ENCODE assay signal across 10 cellular contexts in the genomic region with DNA sequence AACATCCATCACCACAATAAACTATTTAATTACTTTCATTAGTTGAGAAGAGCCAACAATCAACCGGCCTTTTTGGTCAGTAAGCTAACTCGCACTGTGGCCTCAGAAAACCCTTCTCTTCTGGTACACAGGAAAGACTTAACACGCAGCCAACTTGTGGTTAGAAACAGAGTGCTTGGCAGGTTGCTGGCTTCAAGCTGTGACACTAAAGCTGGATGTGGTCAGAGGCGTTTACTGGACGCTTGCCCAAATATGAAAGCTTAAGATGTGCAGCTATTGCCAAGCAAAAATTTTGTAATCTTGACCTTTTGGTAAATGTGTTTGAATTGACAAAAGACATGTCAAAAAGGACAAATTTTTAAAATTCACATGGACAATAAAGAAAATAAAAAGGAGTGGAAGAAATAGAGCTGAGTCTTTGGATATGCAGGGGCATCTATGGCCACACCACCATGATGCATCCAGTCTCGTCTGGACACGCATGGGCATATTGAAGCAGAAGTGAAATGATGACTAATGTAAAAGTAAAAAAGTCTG. TPM values are rescaled to one million over a fixed set of nuclear protein-coding genes. Genes with fewer than 3 reads are reported as not detected.
DNase-seq lines count a peak whose midpoint lies in the region; ATAC-seq, FAIRE-seq and TF ChIP-seq lines count a peak whose summit lies in the region.
"Had no signal": no experiment of that assay in that cellular context is flagged by ENCODE, and none has a peak within 500 bp of the region (broad histone marks: within the 10 kb centered on the region; RNA-seq: fewer than 3 reads in every experiment).

No MANE protein-coding gene starts in this region.

- TF ChIP-seq RAD21 in K562 (CRISPR knock-in tag; conservative IDR thresholded peaks at IDR 0.05 in 1 of 2, IDR thresholded peaks at IDR 0.05 in 1 of 2) = no peak

- no peaks in the 10 kb centered on the region for H3K9me2 ChIP-seq in Karpas-422 (replicated peaks; ENCODE audit: insufficient read depth, low read length)

- BruUV-seq in K562 (replicated peaks; lab: Mats Ljungman, UMichigan) = no TSS peak

- no peaks in the 10 kb centered on the region for H3K9me1 ChIP-seq in K562 (ENCODE audit: control insufficient read depth, insufficient read depth, low read length)

- no peak overlapping the region for H3K4me3 ChIP-seq in K562
- H3K4me3 ChIP-seq in muscle layer of duodenum (ENCODE audit: low read depth in 1 of 2, low read length in 2 of 2) = no peak overlapping the region
- no peak overlapping the region for H3K4me3 ChIP-seq in Karpas-422 (ENCODE audit: low read length)

- intact Hi-C loops in K562 (cut with micrococcal nuclease) = no loop called here

- H4K20me1 ChIP-seq in K562 (replicated peaks; ENCODE audit: control insufficient read depth, insufficient read depth, low read length) = no peaks in the 10 kb centered on the region
- no peaks in the 10 kb centered on the region for H4K20me1 ChIP-seq in Karpas-422 (ENCODE audit: insufficient read depth, low read depth, low read length)

- no peak for TF ChIP-seq EP300 in K562 (IDR thresholded peaks at IDR 0.05; ENCODE audit: low read length)

- POLR2A ChIA-PET in K562 (lab: Yijun Ruan, JAX) = interaction anchor here (1.0 kb wide), 1 partner anchor 21 kb away, joined by 3 read pairs; no protein-coding TSS in a partner anchor

- peak; percentile 85 for FAIRE-seq in K562 (lab: Jason Lieb, UNC)
- FAIRE-seq: A204.1 had no signal

- H3K9ac ChIP-seq in K562 (ENCODE audit: insufficient read depth in 1 of 2, low read depth in 2 of 2, low read length in 2 of 2) (no peak overlapping the region), Karpas-422 (ENCODE audit: low read length) (no peak overlapping the region)

- no peaks in the 10 kb centered on the region for H3K9me3 ChIP-seq in K562 (replicated peaks; ENCODE audit: control insufficient read depth, insufficient read depth, low read depth, low read length)
- H3K9me3 ChIP-seq in muscle layer of duodenum (ENCODE audit: control insufficient read depth in 1 of 2, low read length in 2 of 2) = no peaks in the 10 kb centered on the region
- no peaks in the 10 kb centered on the region for H3K9me3 ChIP-seq in Karpas-422 (ENCODE audit: low read length)

- H3K79me2 ChIP-seq in K562 (ENCODE audit: control insufficient read depth, insufficient read depth, low read length) (no peaks in the 10 kb centered on the region), Karpas-422 (ENCODE audit: low read length) (no peaks in the 10 kb centered on the region)

- peak; percentile 14 for DNase-seq in DMS 273 (lab: John Stamatoyannopoulos, UW; ENCODE audit: unreplicated experiment)
- no peak for DNase-seq in DMS 273 treated with DMSO at 0.1 percent for 48 hours (lab: John Stamatoyannopoulos, UW)
- peak; percentile 78 for DNase-seq in NCI-H146 treated with DMSO at 0.1 percent for 48 hours (lab: John Stamatoyannopoulos, UW; ENCODE audit: unreplicated experiment)
- peak in 3 of 4 experiments; percentile 7 to 52 (median 8) for DNase-seq in K562 (ENCODE audit: extremely low read depth in 1 of 4, low spot score in 3 of 4)
- no peak for DNase-seq in 8988T
- no peak for DNase-seq in Karpas-422

- no peak for TF ChIP-seq POLR2A in K562 (conservative IDR thresholded peaks at IDR 0.05)

- CTCF ChIA-PET in K562 (lab: Yijun Ruan, JAX; ENCODE audit: low intra/inter-chr PET ratio) = no interaction called here

- ATAC-seq in HG02759 (IDR thresholded peaks at IDR 0.05; ENCODE audit: unreplicated experiment) (peak; percentile 75), K562 (peak; percentile 76)

- H2AFZ ChIP-seq in K562 (ENCODE audit: low read depth, low read length) = no peak overlapping the region
- no peak overlapping the region for H2AFZ ChIP-seq in Karpas-422 (ENCODE audit: low read length)

- H3K4me1 ChIP-seq in K562 (replicated peaks in 1 of 2; ENCODE audit: control insufficient read depth in 2 of 2, insufficient read depth in 2 of 2, low read length in 2 of 2) (no peaks in the 10 kb centered on the region), muscle layer of duodenum (ENCODE audit: control insufficient read depth in 1 of 2, insufficient read depth in 2 of 2, low read length in 2 of 2) (peaks cover 4 to 7% of the 10 kb centered on the region in 2 donors), Karpas-422 (ENCODE audit: low read length) (no peaks in the 10 kb centered on the region)

- H3K27me3 ChIP-seq in K562 (ENCODE audit: control insufficient read depth in 2 of 2, insufficient read depth in 2 of 2, low read length in 2 of 2) = no peaks in the 10 kb centered on the region
- H3K27me3 ChIP-seq in muscle layer of duodenum (ENCODE audit: low read depth, low read length) = no peaks in the 10 kb centered on the region
- H3K27me3 ChIP-seq in Karpas-422 (ENCODE audit: low read length) = no peaks in the 10 kb centered on the region

- in situ Hi-C loops in K562 (cut with MboI) = no loop called here

- no peak for TF ChIP-seq CTCF in K562 (IDR thresholded peaks at IDR 0.05 in 2 of 3, conservative IDR thresholded peaks at IDR 0.05 in 1 of 3; ENCODE audit: insufficient read depth in 2 of 3, low read depth in 1 of 3, low read length in 3 of 3)

- H3K36me3 ChIP-seq in K562 (ENCODE audit: control insufficient read depth, insufficient read depth, low read length) (no peaks in the 10 kb centered on the region), muscle layer of duodenum (ENCODE audit: control insufficient read depth in 1 of 2, insufficient read depth in 2 of 2, low read length in 2 of 2) (no peaks in the 10 kb centered on the region), Karpas-422 (ENCODE audit: insufficient read depth, low read length) (no peaks in the 10 kb centered on the region)

- H3K27ac ChIP-seq in K562 (ENCODE audit: extremely low read depth, low read depth, low read length) = no peak overlapping the region
- peak overlapping the region; percentile 36 for H3K27ac ChIP-seq in muscle layer of duodenum (ENCODE audit: low read length)
- no peak overlapping the region for H3K27ac ChIP-seq in Karpas-422 (ENCODE audit: low read length)

- H3K4me2 ChIP-seq in K562 (ENCODE audit: insufficient read depth, low read length) (no peak overlapping the region), Karpas-422 (ENCODE audit: low read depth, low read length, poor library complexity, severe bottlenecking) (no peak overlapping the region)

- 43% methylated on average over 4 of the region's 7 CpGs for WGBS in K562 (ENCODE audit: insufficient coverage, low coverage, missing lambda C conversion rate)

RNA-seq across cellular contexts. Expression of a gene that starts 2.6 kb away (rescaled TPM):
- 0.21 TPM in 1 of 2 replicates, not detected in the other for total RNA-seq in K562 (2011; cell fraction: chromatin; rRNA removed; ENCODE audit: low replicate concordance)
- not detected in 2 replicates for total RNA-seq in K562 (2011; cell fraction: nucleolus; rRNA removed)
- total RNA-seq in K562 (2011; cell fraction: nucleoplasm; rRNA removed) = not detected in 2 replicates
- total RNA-seq in K562 (2014; rRNA removed) (not detected in 2 replicates), K562 (2014; rRNA removed; fragmentation: Illumina TruSeq; extraction: Trizol) (0.07 TPM in 1 of 2 replicates, not detected in the other), K562 (2015; rRNA removed; fragmentation: Illumina TruSeq; extraction: Trizol) (not detected in 2 replicates), K562 (2021) (0.09 TPM in 2 replicates)
- polyA plus RNA-seq in K562 (2011; rRNA removed) (0.06 and 0.11 TPM in 2 replicates), K562 (2014; fragmentation: Illumina TruSeq; extraction: Trizol) (0.09 TPM in 1 of 2 replicates, not detected in the other), K562 (2014; fragmentation: Nextera tagmentation; extraction: Ambion mirVana) (under 1 TPM; 0.03 to 0.04 TPM), K562 (2014; rRNA removed) (not detected in 2 replicates)
- polyA plus RNA-seq in K562 (2011; cell fraction: cytosol; rRNA removed) = 0.09 TPM in 1 of 2 replicates, not detected in the other
- 0.20 and 0.45 TPM in 2 replicates for polyA plus RNA-seq in K562 (2011; cell fraction: nucleus; rRNA removed)
- 0.05 and 0.10 TPM in 2 replicates for polyA plus RNA-seq in K562 (2012)
- not detected in 2 replicates for polyA minus RNA-seq in K562 (2011; rRNA and poly(A)+ RNA removed)
- polyA minus RNA-seq in K562 (2011; cell fraction: cytosol; rRNA and poly(A)+ RNA removed) = 2.0 TPM in 1 of 2 replicates, not detected in the other
- polyA minus RNA-seq in K562 (2011; cell fraction: nucleus; rRNA and poly(A)+ RNA removed) = not detected in 2 replicates
- total RNA-seq in Karpas-422 (2014; rRNA removed; shearing (Covaris generic); ENCODE audit: low replicate concordance) = not detected in 2 replicates
- total RNA-seq: neural crest cell had no signal

RNA-seq across cellular contexts. Expression of a gene that starts 17.1 kb away (rescaled TPM):
- 0.58 and 1.4 TPM in 2 replicates for total RNA-seq in K562 (2011; cell fraction: chromatin; rRNA removed; ENCODE audit: low replicate concordance)
- total RNA-seq in K562 (2011; cell fraction: nucleolus; rRNA removed) = not detected in 2 replicates
- total RNA-seq in K562 (2011; cell fraction: nucleoplasm; rRNA removed) = 0.73 TPM in 1 of 2 replicates, not detected in the other
- total RNA-seq in K562 (2014; rRNA removed) = not detected in 2 replicates
- total RNA-seq in K562 (2014; rRNA removed; fragmentation: Illumina TruSeq; extraction: Trizol) = not detected in 2 replicates
- not detected in 2 replicates for total RNA-seq in K562 (2015; rRNA removed; fragmentation: Illumina TruSeq; extraction: Trizol)
- not detected in 2 replicates for total RNA-seq in K562 (2021)
- polyA plus RNA-seq in K562 (2011; rRNA removed) = 0.17 and 0.34 TPM in 2 replicates
- polyA plus RNA-seq in K562 (2011; cell fraction: cytosol; rRNA removed) = not detected in 2 replicates
- polyA plus RNA-seq in K562 (2011; cell fraction: nucleus; rRNA removed) = 0.76 TPM in 1 of 2 replicates, not detected in the other
- not detected in 2 replicates for polyA plus RNA-seq in K562 (2012)
- polyA plus RNA-seq in K562 (2014; fragmentation: Illumina TruSeq; extraction: Trizol) = not detected in 2 replicates
- not detected for polyA plus RNA-seq in K562 (2014; fragmentation: Nextera tagmentation; extraction: Ambion mirVana)
- not detected in 2 replicates for polyA plus RNA-seq in K562 (2014; rRNA removed)
- polyA minus RNA-seq in K562 (2011; rRNA and poly(A)+ RNA removed) = 0.69 TPM in 1 of 2 replicates, not detected in the other
- polyA minus RNA-seq in K562 (2011; cell fraction: cytosol; rRNA and poly(A)+ RNA removed) = not detected in 2 replicates
- 0.44 TPM in 1 of 2 replicates, not detected in the other for polyA minus RNA-seq in K562 (2011; cell fraction: nucleus; rRNA and poly(A)+ RNA removed)
- not detected in 2 replicates for total RNA-seq in Karpas-422 (2014; rRNA removed; shearing (Covaris generic); ENCODE audit: low replicate concordance)
- total RNA-seq: neural crest cell had no signal

RNA-seq across cellular contexts. Expression of a gene that starts 27.9 kb away (rescaled TPM):
- total RNA-seq in K562 (2011; cell fraction: chromatin; rRNA removed; ENCODE audit: low replicate concordance) = 2.5 TPM in 1 of 2 replicates, not detected in the other
- total RNA-seq in K562 (2011; cell fraction: nucleolus; rRNA removed) = not detected in 2 replicates
- 0.66 TPM in 1 of 2 replicates, not detected in the other for total RNA-seq in K562 (2011; cell fraction: nucleoplasm; rRNA removed)
- total RNA-seq in K562 (2014; rRNA removed) (0.12 and 0.32 TPM in 2 replicates), K562 (2014; rRNA removed; fragmentation: Illumina TruSeq; extraction: Trizol) (0.35 TPM in 1 of 2 replicates, not detected in the other), K562 (2015; rRNA removed; fragmentation: Illumina TruSeq; extraction: Trizol) (not detected in 2 replicates), K562 (2021) (not detected in 2 replicates)
- polyA plus RNA-seq in K562 (2011; rRNA removed) (0.31 TPM in 1 of 2 replicates, not detected in the other), K562 (2014; fragmentation: Illumina TruSeq; extraction: Trizol) (0.21 and 0.60 TPM in 2 replicates), K562 (2014; fragmentation: Nextera tagmentation; extraction: Ambion mirVana) (under 1 TPM in 1 of 2 experiments, not detected in 1; 0.15 TPM), K562 (2014; rRNA removed) (0.09 TPM in 1 of 2 replicates, not detected in the other)
- 0.18 TPM in 1 of 2 replicates, not detected in the other for polyA plus RNA-seq in K562 (2011; cell fraction: cytosol; rRNA removed)
- polyA plus RNA-seq in K562 (2011; cell fraction: nucleus; rRNA removed) = 0.17 and 0.38 TPM in 2 replicates
- polyA plus RNA-seq in K562 (2012) = 0.09 and 0.14 TPM in 2 replicates
- polyA minus RNA-seq in K562 (2011; rRNA and poly(A)+ RNA removed) = 0.35 TPM in 1 of 2 replicates, not detected in the other
- not detected in 2 replicates for polyA minus RNA-seq in K562 (2011; cell fraction: cytosol; rRNA and poly(A)+ RNA removed)
- 0.89 TPM in 1 of 2 replicates, not detected in the other for polyA minus RNA-seq in K562 (2011; cell fraction: nucleus; rRNA and poly(A)+ RNA removed)
- total RNA-seq in Karpas-422 (2014; rRNA removed; shearing (Covaris generic); ENCODE audit: low replicate concordance) = not detected in 2 replicates
- total RNA-seq: neural crest cell had no signal

RNA-seq across cellular contexts. Expression of a gene that starts 43.3 kb away (rescaled TPM):
- not detected in 2 replicates for total RNA-seq in K562 (2011; cell fraction: chromatin; rRNA removed; ENCODE audit: low replicate concordance)
- total RNA-seq in K562 (2011; cell fraction: nucleolus; rRNA removed) = not detected in 2 replicates
- not detected in 2 replicates for total RNA-seq in K562 (2011; cell fraction: nucleoplasm; rRNA removed)
- not detected in 2 replicates for total RNA-seq in K562 (2014; rRNA removed)
- total RNA-seq in K562 (2014; rRNA removed; fragmentation: Illumina TruSeq; extraction: Trizol) = not detected in 2 replicates
- not detected in 2 replicates for total RNA-seq in K562 (2015; rRNA removed; fragmentation: Illumina TruSeq; extraction: Trizol)
- not detected in 2 replicates for total RNA-seq in K562 (2021)
- not detected in 2 replicates for polyA plus RNA-seq in K562 (2011; rRNA removed)
- polyA plus RNA-seq in K562 (2011; cell fraction: cytosol; rRNA removed) = not detected in 2 replicates
- polyA plus RNA-seq in K562 (2011; cell fraction: nucleus; rRNA removed) = not detected in 2 replicates
- polyA plus RNA-seq in K562 (2012) = not detected in 2 replicates
- not detected in 2 replicates for polyA plus RNA-seq in K562 (2014; fragmentation: Illumina TruSeq; extraction: Trizol)
- not detected for polyA plus RNA-seq in K562 (2014; fragmentation: Nextera tagmentation; extraction: Ambion mirVana)
- not detected in 2 replicates for polyA plus RNA-seq in K562 (2014; rRNA removed)
- not detected in 2 replicates for polyA minus RNA-seq in K562 (2011; rRNA and poly(A)+ RNA removed)
- 2.2 and 2.8 TPM in 2 replicates for polyA minus RNA-seq in K562 (2011; cell fraction: cytosol; rRNA and poly(A)+ RNA removed)
- 0.33 TPM in 1 of 2 replicates, not detected in the other for polyA minus RNA-seq in K562 (2011; cell fraction: nucleus; rRNA and poly(A)+ RNA removed)
- total RNA-seq in Karpas-422 (2014; rRNA removed; shearing (Covaris generic); ENCODE audit: low replicate concordance) = not detected in 2 replicates
- total RNA-seq: neural crest cell had no signal

Comparison
In these comparisons a context has a peak if more than half of its experiments do, and no peak if none do; other contexts are left out.
1. DNase-seq: peak in DMS 273 (single experiment), NCI-H146 treated with DMSO at 0.1 percent for 48 hours (single experiment) and K562 (3 of 4); none in DMS 273 treated with DMSO at 0.1 percent for 48 hours (single experiment), 8988T (single experiment) and Karpas-422 (single experiment).